ENCODE assay signal across 30 cellular contexts in genomic region chr12:126537961-126538530, GRCh38.
"Had no signal": no experiment of that assay in that cellular context is flagged by ENCODE, and none has a peak within 500 bp of the region (broad histone marks: within the 10 kb centered on the region; RNA-seq: fewer than 3 reads in every experiment).

No MANE protein-coding gene starts in this region.

- H3K9me3 Mint-ChIP-seq: central memory CD8-positive, alpha-beta T cell; endodermal cell; mesothelial cell of epicardium had no signal

- H3K27ac Mint-ChIP-seq: dendritic cell treated with granulocyte-macrophage colony-stimulating factor and Interleukin-4, amounts not matched to agents 40 ng/mL and 50 ng/mL, for 4 days; endodermal cell; memory B cell; mesothelial cell of epicardium; naive B cell; natural killer cell treated with Interleukin-12 subunit alpha and Interleukin-12 subunit beta and Interleukin-15 and Interleukin-18, amount 100 ng/mL, for 72 hours; stimulated activated memory B cell treated with anti-CD40 and anti-IgM and Interleukin-4, amounts not matched to agents 10 μg/mL and 1 μg/mL and 100 μg/mL, for 72 hours had no signal

- H3K36me3 ChIP-seq: colonic mucosa, esophagus muscularis mucosa, neutrophil, prostate gland, right atrium auricular region, spleen, tibial artery, upper lobe of left lung had no signal

- H3K27ac ChIP-seq: colonic mucosa, esophagus muscularis mucosa, neutrophil, parathyroid adenoma, prostate gland, right atrium auricular region, spleen, testis, tibial artery, upper lobe of left lung had no signal

- DNase-seq: colonic mucosa; effector CD8-positive, alpha-beta T cell; endodermal cell; head of caudate nucleus; kidney; mucosa of descending colon; naive B cell; spleen; stimulated activated CD4-positive, alpha-beta T cell treated with anti-CD3 and anti-CD28 coated beads, Interleukin-4, amount 100 ng/mL, for 4 hours; stimulated activated naive CD8-positive, alpha-beta T cell treated with anti-CD3 and anti-CD28 coated beads, Interleukin-15, Interleukin-2, amounts not matched to agents 100 U/mL and 50 U/mL, for 24 hours; substantia nigra; testis; tibial artery; upper lobe of left lung had no signal

- H3K4me3 Mint-ChIP-seq: central memory CD8-positive, alpha-beta T cell; dendritic cell treated with granulocyte-macrophage colony-stimulating factor and Interleukin-4, amounts not matched to agents 40 ng/mL and 50 ng/mL, for 4 days; endodermal cell; memory B cell; mesothelial cell of epicardium; naive B cell; natural killer cell treated with Interleukin-12 subunit alpha and Interleukin-12 subunit beta and Interleukin-15 and Interleukin-18, amount 100 ng/mL, for 72 hours; neural crest cell; stimulated activated memory B cell treated with anti-CD40 and anti-IgM and Interleukin-4, amounts not matched to agents 10 μg/mL and 1 μg/mL and 100 μg/mL, for 72 hours had no signal

- ATAC-seq: left lobe of liver; mucosa of descending colon; natural killer cell treated with Interleukin-12 subunit alpha and Interleukin-12 subunit beta and Interleukin-15 and Interleukin-18, amount 100 ng/mL, for 72 hours; sciatic nerve; stimulated activated memory B cell treated with anti-CD40 and anti-IgM and Interleukin-4, amounts not matched to agents 10 μg/mL and 1 μg/mL and 100 μg/mL, for 72 hours; stimulated activated naive CD8-positive, alpha-beta T cell treated with anti-CD3 and anti-CD28 coated beads, Interleukin-15, Interleukin-2, amounts not matched to agents 100 U/mL and 50 U/mL, for 24 hours had no signal

- H3K4me1 Mint-ChIP-seq: central memory CD8-positive, alpha-beta T cell; endodermal cell; memory B cell; naive B cell; stimulated activated memory B cell treated with anti-CD40 and anti-IgM and Interleukin-4, amounts not matched to agents 10 μg/mL and 1 μg/mL and 100 μg/mL, for 72 hours had no signal

- H3K4me1 ChIP-seq: colonic mucosa, esophagus muscularis mucosa, parathyroid adenoma, prostate gland, right atrium auricular region, spleen, testis, tibial artery, upper lobe of left lung had no signal

- H3K9ac ChIP-seq: parathyroid adenoma had no signal

- H3K27me3 Mint-ChIP-seq: dendritic cell treated with granulocyte-macrophage colony-stimulating factor and Interleukin-4, amounts not matched to agents 40 ng/mL and 50 ng/mL, for 4 days; memory B cell; naive B cell; natural killer cell treated with Interleukin-12 subunit alpha and Interleukin-12 subunit beta and Interleukin-15 and Interleukin-18, amount 100 ng/mL, for 72 hours had no signal

- H3K36me3 Mint-ChIP-seq: memory B cell; mesothelial cell of epicardium; naive B cell; natural killer cell treated with Interleukin-12 subunit alpha and Interleukin-12 subunit beta and Interleukin-15 and Interleukin-18, amount 100 ng/mL, for 72 hours; stimulated activated memory B cell treated with anti-CD40 and anti-IgM and Interleukin-4, amounts not matched to agents 10 μg/mL and 1 μg/mL and 100 μg/mL, for 72 hours had no signal

- H2AFZ ChIP-seq: parathyroid adenoma had no signal

- H3K27me3 ChIP-seq: colonic mucosa, esophagus muscularis mucosa, neutrophil, right atrium auricular region, spleen, testis, tibial artery, upper lobe of left lung had no signal

- H3K79me2 ChIP-seq: parathyroid adenoma had no signal

- H3K4me3 ChIP-seq: colonic mucosa, esophagus muscularis mucosa, lung, mucosa of descending colon, prostate gland, right atrium auricular region, skin epidermis, spleen, testis, tibial artery, upper lobe of left lung had no signal
